Comparison of ENCODE assay signal across 10 cellular contexts in the genomic region with DNA sequence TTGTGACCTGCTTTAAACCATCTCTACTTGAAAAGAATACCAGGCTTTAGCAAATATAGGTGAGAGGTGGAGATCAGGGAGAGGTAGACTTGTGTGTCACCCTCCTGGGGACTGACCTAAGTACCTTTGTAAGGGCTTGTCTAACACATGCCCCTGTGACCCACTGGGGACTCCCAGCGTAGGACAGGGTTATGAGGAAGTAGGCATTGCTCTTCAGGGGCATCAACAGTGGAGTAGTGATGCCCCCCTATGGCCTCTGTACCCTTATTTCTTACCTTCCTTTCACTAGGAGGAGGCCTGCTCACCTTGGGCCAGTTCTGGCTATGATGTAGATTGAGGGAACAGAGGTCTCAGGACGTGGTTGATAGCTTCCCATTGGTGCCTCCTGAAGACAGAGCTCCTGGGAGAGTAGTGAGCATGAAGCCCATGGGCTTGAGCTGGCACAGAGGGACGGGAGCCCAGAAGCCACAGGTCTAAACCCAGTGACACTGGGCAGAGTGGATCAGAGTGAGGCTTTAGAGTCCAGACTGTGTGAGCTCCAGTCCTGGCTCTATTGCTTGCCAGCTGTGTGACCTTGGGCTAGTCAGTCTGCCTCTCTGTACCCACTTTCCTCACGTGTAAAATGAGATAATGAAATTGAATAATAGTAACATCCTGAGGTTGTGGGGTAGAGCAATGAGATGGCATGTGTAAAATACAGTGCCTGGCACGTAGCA.
A peak's percentile ranks its signal among the peaks of the same experiment; 100 is the strongest.
DNase-seq lines count a peak whose midpoint lies in the region; ATAC-seq and TF ChIP-seq lines count a peak whose summit lies in the region.
"Had no signal": no experiment of that assay in that cellular context is flagged by ENCODE, and none has a peak within 500 bp of the region (broad histone marks: within the 10 kb centered on the region; RNA-seq: fewer than 3 reads in every experiment).

No MANE protein-coding gene starts in this region.

- no peak overlapping the region for H4K8ac ChIP-seq in neuronal stem cell (ENCODE audit: low read depth, low read length)

- CTCF ChIA-PET in Caco-2 (lab: Charles Lee), result no interaction called here

- WGBS in neuronal stem cell (ENCODE audit: extremely low coverage in 2 of 2, insufficient read length in 2 of 2, insufficient replicate concordance in 1 of 2), 2 donors, result no CpG with 5 or more reads among the region's 5 CpGs

- no peak overlapping the region for H3K14ac ChIP-seq in neuronal stem cell (ENCODE audit: low read length)

- ATAC-seq in GM19043 (IDR thresholded peaks at IDR 0.05; ENCODE audit: low read depth, unreplicated experiment) (peak; percentile 63), left colon (peak; percentile 41), HG03378 (IDR thresholded peaks at IDR 0.05; ENCODE audit: unreplicated experiment) (no peak), GM21528 (IDR thresholded peaks at IDR 0.05; ENCODE audit: low FRiP score, unreplicated experiment) (no peak)

- no peak overlapping the region for H2BK5ac ChIP-seq in neuronal stem cell (ENCODE audit: low read length)

- H3K27ac ChIP-seq in neuronal stem cell (replicated peaks; ENCODE audit: low read length), result no peak overlapping the region

- H3K9me3 ChIP-seq in Caco-2, result no peaks in the 10 kb centered on the region
- no peaks in the 10 kb centered on the region for H3K9me3 ChIP-seq in neuronal stem cell (replicated peaks in 1 of 2; ENCODE audit: control insufficient read depth in 2 of 2, insufficient read depth in 1 of 2, low read depth in 1 of 2, low read length in 2 of 2)

- peaks cover 90% of the 10 kb centered on the region for H3K4me1 ChIP-seq in Caco-2
- H3K4me1 ChIP-seq in neuronal stem cell (ENCODE audit: control insufficient read depth in 2 of 2, insufficient read depth in 1 of 2, low read depth in 1 of 2, low read length in 2 of 2), result peaks cover 34 to 37% of the 10 kb centered on the region in 2 donors

- no peak for TF ChIP-seq POLR2A in NB4 (IDR thresholded peaks at IDR 0.05; ENCODE audit: extremely low read depth, insufficient read length)

- no peak overlapping the region for H4K91ac ChIP-seq in neuronal stem cell (ENCODE audit: low read depth, low read length, poor library complexity)

- H3K79me1 ChIP-seq in neuronal stem cell (ENCODE audit: low read depth, low read length), result no peaks in the 10 kb centered on the region

- no peaks in the 10 kb centered on the region for H3K27me3 ChIP-seq in Caco-2 (replicated peaks; ENCODE audit: control insufficient read depth, insufficient read depth, low read length)
- H3K27me3 ChIP-seq in neuronal stem cell (ENCODE audit: control insufficient read depth in 3 of 3, insufficient read depth in 3 of 3, low read depth in 1 of 3, low read length in 3 of 3), result no peaks in the 10 kb centered on the region

- H2BK120ac ChIP-seq in neuronal stem cell (ENCODE audit: low read depth, low read length), result no peak overlapping the region

- H3K4me2 ChIP-seq in neuronal stem cell (ENCODE audit: insufficient read depth, low read length, poor library complexity, severe bottlenecking), result no peak overlapping the region

- H3K36me3 Mint-ChIP-seq in Caco-2 (ENCODE audit: insufficient read depth, unreplicated experiment), result peaks cover 19% of the 10 kb centered on the region

- DNase-seq in Caco-2, result no peak
- DNase-seq in NB4 (ENCODE audit: low read depth), result peak; percentile 28
- DNase-seq in left colon, result no peak
- no peak for DNase-seq in neuronal stem cell (ENCODE audit: low spot score)
- no peak for DNase-seq in SKM-1 treated with dmso at 0.1 percent for 144 hours (lab: John Stamatoyannopoulos, UW; ENCODE audit: unreplicated experiment)
- DNase-seq: effector CD4-positive, alpha-beta T cell; KG1 had no signal

- H3K4me3 ChIP-seq in Caco-2 (ENCODE audit: low read depth, low read length) (no peak overlapping the region), NB4 (ENCODE audit: low read depth, low read length) (no peak overlapping the region), neuronal stem cell (ENCODE audit: low read length in 2 of 2) (no peak overlapping the region)

- H2AFZ ChIP-seq in neuronal stem cell (ENCODE audit: low read length), result no peak overlapping the region

- peak overlapping the region; percentile 39 for H3K27ac Mint-ChIP-seq in Caco-2 (ENCODE audit: unreplicated experiment)

- H2BK12ac ChIP-seq in neuronal stem cell (ENCODE audit: low read length), result no peak overlapping the region

- intact Hi-C loops in Caco-2 (cut with micrococcal nuclease; ENCODE audit: unreplicated experiment) (loop anchor here (10.0 kb wide), 1 partner anchor 133 kb away; no protein-coding TSS in a partner anchor), left colon (cut with DNase I, micrococcal nuclease) (no loop called here)

- no peak overlapping the region for H2AK5ac ChIP-seq in neuronal stem cell (ENCODE audit: low read depth, low read length)

- H3K4ac ChIP-seq in neuronal stem cell (ENCODE audit: low read length), result no peak overlapping the region

- no TSS peak for BruUV-seq in Caco-2 (replicated peaks; lab: Mats Ljungman, UMichigan)

- H3K4me1 Mint-ChIP-seq in Caco-2 (ENCODE audit: low read depth, unreplicated experiment), result peaks cover 62% of the 10 kb centered on the region

- no peaks in the 10 kb centered on the region for H3K27me3 Mint-ChIP-seq in Caco-2 (ENCODE audit: insufficient read depth, unreplicated experiment)

- TF ChIP-seq CTCF in Caco-2 (IDR thresholded peaks at IDR 0.05; ENCODE audit: insufficient read depth in 1 of 2, low read depth in 1 of 2, low read length in 1 of 2, severe bottlenecking in 1 of 2, unreplicated experiment in 1 of 2) (no peak), NB4 (IDR thresholded peaks at IDR 0.05; ENCODE audit: low read depth, low read length) (no peak)

- H3K4me3 Mint-ChIP-seq in Caco-2 (ENCODE audit: unreplicated experiment), result no peak overlapping the region

- H3K36me3 ChIP-seq in Caco-2 (ENCODE audit: control insufficient read depth, insufficient read depth, low read length) (no peaks in the 10 kb centered on the region), neuronal stem cell (replicated peaks in 1 of 2; ENCODE audit: control insufficient read depth in 2 of 2, insufficient read depth in 2 of 2, low read length in 2 of 2) (no peaks in the 10 kb centered on the region)

- no peaks in the 10 kb centered on the region for H3K9me3 Mint-ChIP-seq in Caco-2 (ENCODE audit: unreplicated experiment)

- H3K23ac ChIP-seq in neuronal stem cell (ENCODE audit: low read depth, low read length, poor library complexity), result no peak overlapping the region

- no peak overlapping the region for H3K18ac ChIP-seq in neuronal stem cell (ENCODE audit: low read length)

- POLR2A ChIA-PET in Caco-2 (lab: Charles Lee), result no interaction called here

- no peak overlapping the region for H2BK15ac ChIP-seq in neuronal stem cell (ENCODE audit: low read length)

- no peak overlapping the region for H3K9ac ChIP-seq in neuronal stem cell (ENCODE audit: low read depth, low read length, poor library complexity)

Comparison
In these comparisons a context has a peak if more than half of its experiments do, and no peak if none do; other contexts are left out.
1. ATAC-seq: peak in GM19043 (single experiment) and left colon (single experiment); none in HG03378 (single experiment) and GM21528 (single experiment).